ENCODE assay signal across 21 cellular contexts in the genomic region with DNA sequence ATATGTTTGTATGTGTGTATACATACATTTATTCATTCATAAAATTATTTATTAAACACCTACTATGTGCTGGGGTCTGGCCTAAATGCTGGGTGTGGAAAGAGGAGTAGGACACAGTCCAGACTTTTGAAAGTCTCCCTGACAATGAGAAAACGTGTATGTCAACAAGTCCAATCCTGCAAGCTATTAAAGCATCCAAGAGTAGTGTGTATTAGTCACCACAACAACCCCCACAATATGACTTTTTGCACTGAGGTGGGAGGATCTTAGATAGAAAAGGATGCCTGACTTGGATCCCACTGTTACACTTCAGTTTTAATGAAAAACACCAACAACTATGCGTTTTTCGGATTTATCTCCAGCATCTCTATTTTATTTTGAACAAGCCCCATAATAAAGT.
"Had no signal": no experiment of that assay in that cellular context is flagged by ENCODE, and none has a peak within 500 bp of the region (broad histone marks: within the 10 kb centered on the region; RNA-seq: fewer than 3 reads in every experiment).

No MANE protein-coding gene starts in this region.

- H3K4me1 ChIP-seq: ascending aorta, gastrocnemius medialis, prostate gland, right lobe of liver, testis had no signal

- H3K27ac ChIP-seq: ascending aorta, gastrocnemius medialis, prostate gland, right lobe of liver, testis, VCaP had no signal

- H3K9me3 Mint-ChIP-seq: T-helper 1 cell treated with Interleukin-12 subunit alpha and Interleukin-12 subunit beta and Interleukin-4 antibody, amounts not matched to agents 30 μg/mL and 1 μg/mL, for 36 hours had no signal

- ATAC-seq: activated T-cell treated with anti-CD3 and anti-CD28 coated beads, Interleukin-2, amount 50 U/mL, for 4 hours; effector memory CD8-positive, alpha-beta T cell; gastrocnemius medialis had no signal

- H3K4me3 Mint-ChIP-seq: activated naive CD4-positive, alpha-beta T cell treated with anti-CD3 and anti-CD28 coated beads, Interleukin-2, amount 10 ng/mL, durations not matched to agents 7 days and 5 days; activated T-cell treated with anti-CD3 and anti-CD28 coated beads, Interleukin-2, amount 50 U/mL, for 4 hours; effector memory CD8-positive, alpha-beta T cell; naive B cell; stimulated activated effector memory CD8-positive, alpha-beta T cell treated with anti-CD3 and anti-CD28 coated beads, Interleukin-12 subunit alpha, Interleukin-12 subunit beta, amount 100 ng/mL, for 72 hours; T-helper 1 cell treated with Interleukin-12 subunit alpha and Interleukin-12 subunit beta and Interleukin-4 antibody, amounts not matched to agents 30 μg/mL and 1 μg/mL, for 36 hours; type B pancreatic cell had no signal

- H3K4me1 Mint-ChIP-seq: activated naive CD4-positive, alpha-beta T cell treated with anti-CD3 and anti-CD28 coated beads, Interleukin-2, amount 10 ng/mL, durations not matched to agents 7 days and 5 days; naive B cell; stimulated activated effector memory CD8-positive, alpha-beta T cell treated with anti-CD3 and anti-CD28 coated beads, Interleukin-12 subunit alpha, Interleukin-12 subunit beta, amount 100 ng/mL, for 72 hours had no signal

- H3K27me3 ChIP-seq: ascending aorta, gastrocnemius medialis, right lobe of liver, testis had no signal

- H3K27me3 Mint-ChIP-seq: activated naive CD4-positive, alpha-beta T cell treated with anti-CD3 and anti-CD28 coated beads, Interleukin-2, amount 10 ng/mL, durations not matched to agents 7 days and 5 days; type B pancreatic cell had no signal

- H3K9me3 ChIP-seq: ascending aorta, gastrocnemius medialis, prostate gland, right lobe of liver, testis had no signal

- H3K36me3 ChIP-seq: ascending aorta, gastrocnemius medialis, left ventricle myocardium inferior, prostate gland, right lobe of liver had no signal

- DNase-seq: activated CD4-positive, alpha-beta T cell treated with anti-CD3 and anti-CD28 coated beads, Interleukin-2, amount 50 U/mL, for 1 hour; activated CD4-positive, CD25-positive, alpha-beta regulatory T cell treated with anti-CD3 and anti-CD28 coated beads, Interleukin-2, amount 50 U/mL, for 72 hours; activated CD8-positive, alpha-beta memory T cell treated with anti-CD3 and anti-CD28 coated beads, Interleukin-2, amount 50 U/mL, for 4 hours; activated effector memory CD4-positive, alpha-beta T cell treated with Interleukin-2 at 50 U/mL for 16 hours; activated naive CD4-positive, alpha-beta T cell treated with anti-CD3 and anti-CD28 coated beads, Interleukin-2, amount 10 ng/mL, durations not matched to agents 7 days and 5 days; activated T-cell treated with anti-CD3 and anti-CD28 coated beads, Interleukin-2, amount 50 U/mL, for 4 hours; effector memory CD8-positive, alpha-beta T cell; gastrocnemius medialis; head of caudate nucleus; kidney glomerular epithelial cell; left ventricle myocardium inferior; naive B cell; right lobe of liver; stimulated activated CD4-positive, alpha-beta T cell treated with anti-CD3 and anti-CD28 coated beads, Interleukin-4, amount 100 ng/mL, for 24 hours; testis had no signal

- H3K27ac Mint-ChIP-seq: activated naive CD4-positive, alpha-beta T cell treated with anti-CD3 and anti-CD28 coated beads, Interleukin-2, amount 10 ng/mL, durations not matched to agents 7 days and 5 days; effector memory CD8-positive, alpha-beta T cell; stimulated activated effector memory CD8-positive, alpha-beta T cell treated with anti-CD3 and anti-CD28 coated beads, Interleukin-12 subunit alpha, Interleukin-12 subunit beta, amount 100 ng/mL, for 72 hours; T-helper 1 cell treated with Interleukin-12 subunit alpha and Interleukin-12 subunit beta and Interleukin-4 antibody, amounts not matched to agents 30 μg/mL and 1 μg/mL, for 36 hours; type B pancreatic cell had no signal

- H3K4me3 ChIP-seq: ascending aorta, gastrocnemius medialis, prostate gland, right lobe of liver, testis had no signal
